1 cellular context compared by ENCODE assay signal in genomic region chr3:187209501-187209900, GRCh38.
TF ChIP-seq lines count a peak whose summit lies in the region.

No MANE protein-coding gene starts in this region.

TF ChIP-seq in IMR-90, 13 proteins besides CTCF, POLR2A, EP300 and RAD21:
- TF ChIP-seq CHD1 (IDR thresholded peaks at IDR 0.05; ENCODE audit: low read depth, low read length) (no peak), USF2 (IDR thresholded peaks at IDR 0.05; ENCODE audit: low read depth, low read length) (no peak), MXI1 (IDR thresholded peaks at IDR 0.05; ENCODE audit: borderline replicate concordance, low read depth, low read length) (no peak), NFE2L2 (IDR thresholded peaks at IDR 0.05; ENCODE audit: low read depth, low read length) (no peak), SMC3 (IDR thresholded peaks at IDR 0.05; ENCODE audit: low read depth, low read length) (no peak), BHLHE40 (IDR thresholded peaks at IDR 0.05; ENCODE audit: low read depth, low read length) (no peak), RFX5 (IDR thresholded peaks at IDR 0.05; ENCODE audit: low read depth, low read length) (no peak), MAFK (IDR thresholded peaks at IDR 0.05; ENCODE audit: low read depth, low read length) (no peak), RCOR1 (IDR thresholded peaks at IDR 0.05; ENCODE audit: insufficient replicate concordance, low read length) (no peak), FOS (IDR thresholded peaks at IDR 0.05; ENCODE audit: low read depth, low read length) (no peak), MAZ (IDR thresholded peaks at IDR 0.05; ENCODE audit: borderline replicate concordance, low read depth, low read length) (no peak), ELK1 (IDR thresholded peaks at IDR 0.05; ENCODE audit: borderline replicate concordance, low read depth, low read length) (no peak), CEBPB (IDR thresholded peaks at IDR 0.05; ENCODE audit: low read depth, low read length) (no peak)
